ENCODE assay signal across 1 cellular context in genomic region chr2:172102858-172103359, GRCh38.
TF ChIP-seq lines count a peak whose summit lies in the region.

Gene DLX2 (minus strand): TSS chr2:172102900. CDS start chr2:172102538, 362 bp downstream.

TF ChIP-seq in HepG2, 621 proteins besides CTCF, POLR2A, EP300 and RAD21 (continued from another document and continues in another):
- TF ChIP-seq GPBP1L1 (CRISPR knock-in tag; IDR thresholded peaks at IDR 0.05) (no peak), PRDM15 (CRISPR knock-in tag; IDR thresholded peaks at IDR 0.05) (peak; percentile 79), ZNF430 (CRISPR knock-in tag; IDR thresholded peaks at IDR 0.05) (peak; percentile 72; the same call in 1 of the 2 replicates), CSRNP1 (CRISPR knock-in tag; IDR thresholded peaks at IDR 0.05) (peak; percentile 51; the same call in 1 of the 2 replicates), REL (CRISPR knock-in tag; conservative IDR thresholded peaks at IDR 0.05) (0 out of 2 replicates have a peak, but pooled peaks have one; percentile 61), ZNF501 (CRISPR knock-in tag; IDR thresholded peaks at IDR 0.05) (peak; percentile 54; the same call in 1 of the 2 replicates), ZNF580 (CRISPR knock-in tag; IDR thresholded peaks at IDR 0.05; ENCODE audit: borderline replicate concordance, low read depth) (peak; percentile 94; the same call in 1 of the 2 replicates), ATF7-NPFF (CRISPR knock-in tag; IDR thresholded peaks at IDR 0.05; ENCODE audit: low read depth) (peak; percentile 93; the same call in 1 of the 2 replicates), CCDC6 (CRISPR knock-in tag; IDR thresholded peaks at IDR 0.05) (peak; percentile 86), HDAC2 (CRISPR knock-in tag; IDR thresholded peaks at IDR 0.05) (peak; percentile 33; the same call in 1 of the 2 replicates), ZNF382 (CRISPR knock-in tag; IDR thresholded peaks at IDR 0.05; ENCODE audit: borderline replicate concordance) (no peak), ATRX (CRISPR knock-in tag; IDR thresholded peaks at IDR 0.05; ENCODE audit: borderline replicate concordance) (no peak), ZNF713 (CRISPR knock-in tag; IDR thresholded peaks at IDR 0.05) (no peak), ZBTB38 (CRISPR knock-in tag; IDR thresholded peaks at IDR 0.05) (peak; percentile 73; the same call in 1 of the 2 replicates), ZFP91 (CRISPR knock-in tag; IDR thresholded peaks at IDR 0.05; ENCODE audit: borderline replicate concordance) (0 out of 2 replicates have a peak, but pooled peaks have one; percentile 36), FOXA1 (IDR thresholded peaks at IDR 0.05) (no peak), FOXA1 (CRISPR knock-in tag; IDR thresholded peaks at IDR 0.05) (no peak), MBD4 (IDR thresholded peaks at IDR 0.05; ENCODE audit: borderline replicate concordance, low read length) (no peak), MTF2 (CRISPR knock-in tag; IDR thresholded peaks at IDR 0.05; ENCODE audit: borderline replicate concordance) (peak; percentile 50; the same call in 1 of the 2 replicates), HNF1A (IDR thresholded peaks at IDR 0.05; ENCODE audit: low read depth) (no peak), HNF1A (CRISPR knock-in tag; IDR thresholded peaks at IDR 0.05; ENCODE audit: borderline replicate concordance) (0 out of 2 replicates have a peak, but pooled peaks have one; percentile 16), MAFK (conservative IDR thresholded peaks at IDR 0.05 in 1 of 2, IDR thresholded peaks at IDR 0.05 in 1 of 2; ENCODE audit: low read length in 2 of 2) (no peak), ZNF414 (CRISPR knock-in tag; IDR thresholded peaks at IDR 0.05) (peak; percentile 69; the same call in 1 of the 2 replicates), THAP11 (CRISPR knock-in tag; IDR thresholded peaks at IDR 0.05) (no peak), ZMAT3 (CRISPR knock-in tag; conservative IDR thresholded peaks at IDR 0.05) (0 out of 2 replicates have a peak, but pooled peaks have one; percentile 45), MXD1 (CRISPR knock-in tag; IDR thresholded peaks at IDR 0.05) (peak; percentile 97), ZNF737 (CRISPR knock-in tag; IDR thresholded peaks at IDR 0.05; ENCODE audit: borderline replicate concordance) (peak; percentile 86; the same call in 1 of the 2 replicates), NR0B2 (CRISPR knock-in tag; IDR thresholded peaks at IDR 0.05) (peak; percentile 98), KLF6 (CRISPR knock-in tag; IDR thresholded peaks at IDR 0.05) (peak; percentile 93), HCFC1 (IDR thresholded peaks at IDR 0.05; ENCODE audit: low read depth, low read length) (no peak), RFXAP (CRISPR knock-in tag; IDR thresholded peaks at IDR 0.05; ENCODE audit: borderline replicate concordance) (peak; percentile 97), SOX13 (IDR thresholded peaks at IDR 0.05) (no peak), SOX13 (CRISPR knock-in tag; conservative IDR thresholded peaks at IDR 0.05 in 1 of 2, IDR thresholded peaks at IDR 0.05 in 1 of 2) (0 out of 4 replicates have a peak, but pooled peaks of 1 of the 2 experiments have one; percentile 25), KAT8 (CRISPR knock-in tag; IDR thresholded peaks at IDR 0.05) (peak; percentile 69), HNRNPLL (IDR thresholded peaks at IDR 0.05; ENCODE audit: low read depth, low read length, poor library complexity, severe bottlenecking) (peak; percentile 47), PHF8 (CRISPR knock-in tag; IDR thresholded peaks at IDR 0.05) (peak; percentile 49), ZNF691 (CRISPR knock-in tag; IDR thresholded peaks at IDR 0.05; ENCODE audit: borderline replicate concordance, low read depth) (no peak; the same call in 1 of the 2 replicates), ZGPAT (CRISPR knock-in tag; IDR thresholded peaks at IDR 0.05) (peak; percentile 77; the same call in 1 of the 2 replicates)
